In genomic region chr20:20358801-20359200, GRCh38 we compare ENCODE assay signal across 30 cellular contexts. TPM values are rescaled to one million over a fixed set of nuclear protein-coding genes. Genes with fewer than 3 reads are reported as not detected.
DNase-seq lines count a peak whose midpoint lies in the region; ATAC-seq and TF ChIP-seq lines count a peak whose summit lies in the region.
"Had no signal": no experiment of that assay in that cellular context is flagged by ENCODE, and none has a peak within 500 bp of the region (broad histone marks: within the 10 kb centered on the region; RNA-seq: fewer than 3 reads in every experiment).

No MANE protein-coding gene starts in this region.

- no peak overlapping the region for H3K4me3 Mint-ChIP-seq in HFFc6
- H3K4me3 Mint-ChIP-seq in activated T-helper 17 cell treated with anti-CD3 and anti-CD28 coated beads, Interleukin-2, amount 50 U/mL, for 72 hours, result no peak overlapping the region
- H3K4me3 Mint-ChIP-seq: activated B cell treated with CpG ODN at 0.5 μM for 24 hours; activated CD4-positive, alpha-beta T cell treated with anti-CD3 and anti-CD28 coated beads, Interleukin-2, amount 10 ng/mL, durations not matched to agents 7 days and 5 days; activated naive CD8-positive, alpha-beta T cell treated with anti-CD3 and anti-CD28 coated beads for 36 hours; stimulated activated naive B cell treated with anti-CD40 and anti-IgM and Interleukin-4, amounts not matched to agents 10 μg/mL and 1 μg/mL and 100 μg/mL, for 72 hours had no signal

- H3K9me3 Mint-ChIP-seq in HFFc6, result peaks cover 9% of the 10 kb centered on the region
- no peaks in the 10 kb centered on the region for H3K9me3 Mint-ChIP-seq in activated T-helper 17 cell treated with anti-CD3 and anti-CD28 coated beads, Interleukin-2, amount 50 U/mL, for 72 hours
- H3K9me3 Mint-ChIP-seq: activated B cell treated with CpG ODN at 0.5 μM for 24 hours; activated naive CD8-positive, alpha-beta T cell treated with anti-CD3 and anti-CD28 coated beads for 36 hours had no signal

- H3K36me3 Mint-ChIP-seq in HFFc6 (ENCODE audit: low read depth), result no peaks in the 10 kb centered on the region
- no peaks in the 10 kb centered on the region for H3K36me3 Mint-ChIP-seq in activated T-helper 17 cell treated with anti-CD3 and anti-CD28 coated beads, Interleukin-2, amount 50 U/mL, for 72 hours (ENCODE audit: low read depth)
- H3K36me3 Mint-ChIP-seq: activated naive CD8-positive, alpha-beta T cell treated with anti-CD3 and anti-CD28 coated beads for 36 hours; stimulated activated naive B cell treated with anti-CD40 and anti-IgM and Interleukin-4, amounts not matched to agents 10 μg/mL and 1 μg/mL and 100 μg/mL, for 72 hours had no signal

- TF ChIP-seq CTCF in HFFc6 (IDR thresholded peaks at IDR 0.05), result no peak

- no peaks in the 10 kb centered on the region; the same call in 1 of the 2 replicates for H3K4me1 Mint-ChIP-seq in HFFc6 (ENCODE audit: low read depth)
- peaks cover 6% of the 10 kb centered on the region for H3K4me1 Mint-ChIP-seq in activated T-helper 17 cell treated with anti-CD3 and anti-CD28 coated beads, Interleukin-2, amount 50 U/mL, for 72 hours

- no peak overlapping the region for H3K27ac Mint-ChIP-seq in HFFc6
- H3K27ac Mint-ChIP-seq in activated T-helper 17 cell treated with anti-CD3 and anti-CD28 coated beads, Interleukin-2, amount 50 U/mL, for 72 hours, result no peak overlapping the region
- H3K27ac Mint-ChIP-seq: activated B cell treated with CpG ODN at 0.5 μM for 24 hours; activated CD4-positive, alpha-beta T cell treated with anti-CD3 and anti-CD28 coated beads, Interleukin-2, amount 10 ng/mL, durations not matched to agents 7 days and 5 days; activated naive CD8-positive, alpha-beta T cell treated with anti-CD3 and anti-CD28 coated beads for 36 hours; stimulated activated naive B cell treated with anti-CD40 and anti-IgM and Interleukin-4, amounts not matched to agents 10 μg/mL and 1 μg/mL and 100 μg/mL, for 72 hours had no signal

- no peak for ATAC-seq in activated T-helper 17 cell treated with anti-CD3 and anti-CD28 coated beads, Interleukin-2, amount 50 U/mL, for 72 hours (replicated peaks)
- ATAC-seq in GM19023 (IDR thresholded peaks at IDR 0.05; ENCODE audit: unreplicated experiment), result no peak
- ATAC-seq: heart left ventricle; stimulated activated naive B cell treated with anti-CD40 and anti-IgM and Interleukin-4, amounts not matched to agents 10 μg/mL and 1 μg/mL and 100 μg/mL, for 72 hours had no signal

- H3K27me3 Mint-ChIP-seq in HFFc6 (ENCODE audit: insufficient read depth), result peaks cover 23% of the 10 kb centered on the region
- H3K27me3 Mint-ChIP-seq in activated T-helper 17 cell treated with anti-CD3 and anti-CD28 coated beads, Interleukin-2, amount 50 U/mL, for 72 hours, result peaks cover 39% of the 10 kb centered on the region

- DNase-seq in NCI-H2196 (lab: John Stamatoyannopoulos, UW; ENCODE audit: unreplicated experiment), result peak; percentile 11
- DNase-seq in NCI-H2196 treated with DMSO at 0.1 percent for 48 hours (lab: John Stamatoyannopoulos, UW; ENCODE audit: unreplicated experiment), result no peak
- peak; percentile 95 for DNase-seq in NCI-H1105 treated with DMSO at 0.1 percent for 48 hours (lab: John Stamatoyannopoulos, UW)
- peak; percentile 94 for DNase-seq in NCI-H510A treated with DMSO at 0.1 percent for 48 hours (lab: John Stamatoyannopoulos, UW)
- no peak for DNase-seq in HFFc6
- DNase-seq in AG08396 (ENCODE audit: low spot score), result no peak
- DNase-seq: activated B cell treated with CpG ODN at 0.5 μM for 24 hours; activated CD4-positive, alpha-beta T cell treated with anti-CD3 and anti-CD28 coated beads, Interleukin-2, amount 10 ng/mL, durations not matched to agents 7 days and 5 days; activated gamma-delta T cell; activated naive CD8-positive, alpha-beta T cell treated with anti-CD3 and anti-CD28 coated beads for 36 hours; activated T-cell treated with anti-CD3 and anti-CD28 coated beads, Interleukin-2, amount 50 U/mL, for 1 hour; anterior cingulate cortex; dorsolateral prefrontal cortex; foreskin fibroblast; GOT3; heart left ventricle; NCI-H2029 treated with DMSO at 0.1 percent for 48 hours; NCI-H82; posterior cingulate gyrus; small intestine; stimulated activated naive B cell treated with anti-CD40 and anti-IgM and Interleukin-4, amounts not matched to agents 10 μg/mL and 1 μg/mL and 100 μg/mL, for 72 hours; upper lobe of left lung had no signal

RNA-seq across cellular contexts. Expression of gene INSM1, which starts 9.1 kb away (rescaled TPM):
- not detected for total RNA-seq in HFFc6 (2021; fragmentation: NEBNext Ultra II Directional; extraction: Animal tissue kit (Norgen Biotek cat#: 25700))
- 1 to 10 TPM in 1 of 2 donors, not detected in 1; 2.8 TPM for total RNA-seq in activated T-helper 17 cell treated with anti-CD3 and anti-CD28 coated beads, Interleukin-2, amount 50 U/mL, for 72 hours
- total RNA-seq: activated B cell treated with CpG ODN at 0.5 μM for 24 hours; activated CD4-positive, alpha-beta T cell treated with anti-CD3 and anti-CD28 coated beads, Interleukin-2, amount 10 ng/mL, durations not matched to agents 7 days and 5 days; chondrocyte; esophagus muscularis mucosa; kidney epithelial cell; liver; mesenteric fat pad; right atrium auricular region; upper lobe of left lung had no signal

Comparison
In these comparisons a context has a peak if more than half of its experiments do, and no peak if none do; other contexts are left out.
1. DNase-seq: peak in NCI-H2196 (single experiment), NCI-H1105 treated with DMSO at 0.1 percent for 48 hours (single experiment) and NCI-H510A treated with DMSO at 0.1 percent for 48 hours (single experiment); none in NCI-H2196 treated with DMSO at 0.1 percent for 48 hours (single experiment), HFFc6 (single experiment) and AG08396 (single experiment).